ENCODE assay signal across 14 cellular contexts in genomic region chr12:49546481-49546880, GRCh38. TPM values are rescaled to one million over a fixed set of nuclear protein-coding genes. Genes with fewer than 3 reads are reported as not detected.
DNase-seq lines count a peak whose midpoint lies in the region; ATAC-seq and TF ChIP-seq lines count a peak whose summit lies in the region.
"Had no signal": no experiment of that assay in that cellular context is flagged by ENCODE, and none has a peak within 500 bp of the region (broad histone marks: within the 10 kb centered on the region; RNA-seq: fewer than 3 reads in every experiment).

No MANE protein-coding gene starts in this region.

- CTCF ChIA-PET in HEK293 (lab: Yijun Ruan, JAX): interaction anchor here (0.6 to 1.1 kb wide), 3 partner anchors 34 to 187 kb away, joined by 3 read pairs; partner anchors contain the start of gene PRPF40B

- POLR2A ChIA-PET in HEK293 (lab: Yijun Ruan, JAX): no interaction called here

- H3K4me1 ChIP-seq in HEK293 (ENCODE audit: control insufficient read depth, insufficient read depth, low read length) (no peaks in the 10 kb centered on the region), upper lobe of right lung (peaks cover 10% of the 10 kb centered on the region)

- H3K36me3 ChIP-seq in HEK293 (ENCODE audit: control insufficient read depth in 2 of 2, insufficient read depth in 1 of 2, low read length in 2 of 2) (no peaks in the 10 kb centered on the region), upper lobe of right lung (no peaks in the 10 kb centered on the region)
- H3K36me3 ChIP-seq: BLaER1 treated with 17β-estradiol and CSF1 and Interleukin-3, amounts not matched to agents 10 nM and 100 nM had no signal

- H3K4me3 ChIP-seq in HEK293 (ENCODE audit: low read depth, low read length): no peak overlapping the region
- H3K4me3 ChIP-seq in upper lobe of right lung: no peak overlapping the region
- H3K4me3 ChIP-seq: BLaER1 treated with 17β-estradiol and CSF1 and Interleukin-3, amounts not matched to agents 10 nM and 100 nM; GM23338 had no signal

- H3K27ac ChIP-seq in HEK293 (ENCODE audit: extremely low read depth, low read depth, low read length) (no peak overlapping the region), upper lobe of right lung (no peak overlapping the region)
- H3K27ac ChIP-seq: BLaER1 treated with 17β-estradiol and CSF1 and Interleukin-3, amounts not matched to agents 10 nM and 100 nM; HL-60 had no signal

- H3K27me3 ChIP-seq in upper lobe of right lung: peaks cover 36% of the 10 kb centered on the region

- TF ChIP-seq CTCF in HEK293 (tag by site-specific recombination; IDR thresholded peaks at IDR 0.05) (no peak), upper lobe of right lung (IDR thresholded peaks at IDR 0.05) (no peak)

- intact Hi-C loops in cardiac septum (cut with DNase I) (no loop called here), left cardiac atrium (cut with DNase I) (no loop called here), upper lobe of right lung (cut with DNase I) (no loop called here)

- DNase-seq in activated effector memory CD4-positive, alpha-beta T cell treated with anti-CD3 and anti-CD28 coated beads, Interleukin-2, amount 50 U/mL, for 16 hours: peak; percentile 22
- DNase-seq in activated effector memory CD4-positive, alpha-beta T cell treated with Interleukin-2 at 50 U/mL for 16 hours: no peak
- peak; percentile 51 for DNase-seq in cardiac septum (ENCODE audit: low spot score)
- DNase-seq in left cardiac atrium: no peak
- peak; percentile 46 for DNase-seq in upper lobe of right lung
- DNase-seq in NOMO-1 treated with DMSO at 0.1 percent for 48 hours (lab: John Stamatoyannopoulos, UW; ENCODE audit: unreplicated experiment): no peak
- DNase-seq: CD8-positive, alpha-beta T cell; COR-L47 had no signal

- ATAC-seq in left cardiac atrium (no peak), upper lobe of right lung (no peak), HG02981 (IDR thresholded peaks at IDR 0.05; ENCODE audit: unreplicated experiment) (no peak)
- ATAC-seq: CD8-positive, alpha-beta T cell; GM23338; HCT116 had no signal

- H3K9me3 ChIP-seq in HEK293 (ENCODE audit: control insufficient read depth, insufficient read depth, low read depth, low read length): no peaks in the 10 kb centered on the region
- H3K9me3 ChIP-seq in upper lobe of right lung: no peaks in the 10 kb centered on the region
- H3K9me3 ChIP-seq: BLaER1 treated with 17β-estradiol and CSF1 and Interleukin-3, amounts not matched to agents 10 nM and 100 nM had no signal

TF ChIP-seq in HEK293, 187 proteins besides CTCF, POLR2A, EP300 and RAD21:
- TF ChIP-seq ZIC2 (tag by site-specific recombination; IDR thresholded peaks at IDR 0.05) (peak; percentile 46), ZNF341 (tag by site-specific recombination; IDR thresholded peaks at IDR 0.05; ENCODE audit: low read depth) (no peak)
TF ChIP-seq in HEK293: peak in this region for 1.

RNA-seq across cellular contexts. Expression of gene KCNH3, which starts 7.7 kb away (rescaled TPM):
- total RNA-seq in cardiac septum (0.97 TPM), left cardiac atrium (under 1 TPM; 0.44 to 0.73 TPM), upper lobe of right lung (0.90 TPM)

RNA-seq across cellular contexts. Expression of gene MCRS1, which starts 21.5 kb away (rescaled TPM):
- total RNA-seq in cardiac septum: 118 TPM
- total RNA-seq in left cardiac atrium: 10 to 100 TPM; 63.2 to 78.4 TPM
- 54.0 TPM for total RNA-seq in upper lobe of right lung

RNA-seq across cellular contexts. Expression of gene FAM186B, which starts 59.0 kb away (rescaled TPM):
- 0.48 TPM for total RNA-seq in cardiac septum
- total RNA-seq in left cardiac atrium: under 1 TPM; 0.29 to 0.31 TPM
- total RNA-seq in upper lobe of right lung: 0.75 TPM

Comparison
In these comparisons a context has a peak if more than half of its experiments do, and no peak if none do; other contexts are left out.
1. DNase-seq: peak in activated effector memory CD4-positive, alpha-beta T cell treated with anti-CD3 and anti-CD28 coated beads, Interleukin-2, amount 50 U/mL, for 16 hours (single experiment), cardiac septum (single experiment) and upper lobe of right lung (single experiment); none in activated effector memory CD4-positive, alpha-beta T cell treated with Interleukin-2 at 50 U/mL for 16 hours (single experiment), left cardiac atrium (single experiment) and NOMO-1 treated with DMSO at 0.1 percent for 48 hours (single experiment).